1 cellular context compared by ENCODE assay signal in the genomic region with DNA sequence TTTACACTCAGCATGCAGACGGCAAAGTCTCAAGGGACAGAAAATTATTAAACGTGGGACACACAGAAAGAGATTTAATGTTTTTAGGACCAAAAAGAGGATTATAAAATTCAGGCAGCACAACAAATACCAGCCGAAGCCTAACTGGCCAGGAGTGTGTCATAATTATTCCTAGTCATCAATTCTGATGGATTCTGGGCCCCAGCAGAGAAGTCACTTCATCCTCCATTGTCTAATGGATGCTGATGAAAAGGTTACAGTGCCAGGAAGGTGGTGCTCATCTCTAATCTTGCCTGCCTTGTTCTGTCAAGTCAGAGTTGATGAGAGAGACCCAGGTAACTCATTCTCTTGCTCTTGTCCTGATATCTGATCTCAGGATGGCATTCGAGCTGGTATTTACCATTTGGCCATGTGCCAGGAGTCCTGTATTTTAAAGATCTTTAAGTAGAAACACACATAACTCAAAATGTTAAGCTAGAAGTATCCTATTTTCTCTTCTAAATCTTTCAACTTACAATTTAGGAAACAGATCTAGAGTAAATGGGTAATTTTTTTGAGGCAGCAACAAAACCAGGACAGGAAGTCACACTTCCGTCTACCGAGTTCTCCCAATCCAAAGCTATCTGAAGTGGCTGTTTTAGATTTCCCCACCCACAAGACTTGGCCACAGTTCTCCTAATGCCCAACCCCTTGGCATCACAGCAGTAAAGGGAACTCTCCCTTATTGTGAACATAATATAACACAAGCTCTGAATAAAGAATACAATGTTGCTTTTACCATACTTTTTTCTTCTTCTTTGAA.
A peak's percentile ranks its signal among the peaks of the same experiment; 100 is the strongest.
TF ChIP-seq lines count a peak whose summit lies in the region.

No MANE protein-coding gene starts in this region.

TF ChIP-seq in HepG2, 621 proteins besides CTCF, POLR2A, EP300 and RAD21:
- TF ChIP-seq MAFK (conservative IDR thresholded peaks at IDR 0.05 in 1 of 2, IDR thresholded peaks at IDR 0.05 in 1 of 2; ENCODE audit: low read length in 2 of 2), result peak; percentile 61; a peak in 3 of 4 replicates
- TF ChIP-seq ZNF441 (CRISPR knock-in tag; IDR thresholded peaks at IDR 0.05; ENCODE audit: borderline replicate concordance), result no peak
- TF ChIP-seq LCORL (IDR thresholded peaks at IDR 0.05), result peak; percentile 35; the same call in 1 of the 2 replicates
- TF ChIP-seq LCORL (CRISPR knock-in tag; IDR thresholded peaks at IDR 0.05), result no peak
- 0 out of 2 replicates have a peak, but pooled peaks have one; percentile 35 for TF ChIP-seq MAFF (IDR thresholded peaks at IDR 0.05; ENCODE audit: low read depth, low read length)
